7 cellular contexts compared by ENCODE assay signal in the genomic region with DNA sequence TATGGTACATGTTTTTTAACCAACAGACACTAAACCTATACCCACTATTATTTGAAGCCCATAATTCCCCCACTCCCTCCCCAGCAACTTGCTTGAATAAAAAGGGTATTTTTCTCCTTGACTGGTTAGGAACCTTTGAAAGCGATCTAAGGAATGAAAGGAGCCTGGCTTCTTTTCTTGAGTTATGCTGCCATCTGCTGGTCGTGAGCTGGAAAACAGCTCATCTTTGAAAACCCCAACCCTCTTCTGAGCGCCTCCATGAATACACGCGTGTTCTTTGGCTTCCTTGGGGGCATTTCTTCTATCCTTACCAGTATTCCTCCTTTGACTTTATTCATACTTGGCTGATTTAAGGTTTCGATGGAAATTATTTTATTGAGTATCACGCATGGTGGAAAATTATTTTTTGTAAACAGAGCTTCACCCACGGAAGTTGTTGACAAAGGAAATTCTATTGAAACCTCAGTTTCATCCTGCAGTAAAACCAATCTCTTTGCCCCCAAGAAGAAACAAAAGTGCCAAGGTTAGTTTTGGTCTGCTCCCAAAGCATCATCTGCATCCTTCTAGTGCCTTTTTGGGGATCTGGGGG.
DNase-seq lines count a peak whose midpoint lies in the region; FAIRE-seq and TF ChIP-seq lines count a peak whose summit lies in the region.

No MANE protein-coding gene starts in this region.

- H3K27ac ChIP-seq in PC-9, result no peak overlapping the region
- H3K27ac ChIP-seq in thyroid gland, result no peak overlapping the region

- BruUV-seq in PC-9 (replicated peaks; lab: Mats Ljungman, UMichigan), result no TSS peak

- H3K36me3 ChIP-seq in PC-9 (ENCODE audit: low read depth) (no peaks in the 10 kb centered on the region), thyroid gland (no peaks in the 10 kb centered on the region)

- H3F3A ChIP-seq in PC-9 (ENCODE audit: insufficient read depth, low read depth), result no peaks in the 10 kb centered on the region

- H3K4me3 ChIP-seq in PC-9 (no peak overlapping the region), fibroblast of pulmonary artery (replicated peaks; ENCODE audit: low read depth, low read length) (no peak overlapping the region), thyroid gland (replicated peaks in 1 of 3) (no peak overlapping the region)

- no peaks in the 10 kb centered on the region for H3K79me2 ChIP-seq in PC-9 (ENCODE audit: low read depth)

- 0 out of 2 replicates have a peak, but pooled peaks cover 7% of the 10 kb centered on the region for H3K9me3 ChIP-seq in PC-9 (ENCODE audit: insufficient read depth, low read depth)
- H3K9me3 ChIP-seq in thyroid gland, result no peaks in the 10 kb centered on the region

- DNase-seq in GM12891 (ENCODE audit: insufficient read length, low spot score) (peak; percentile 35), PC-9 (peak in 1 of 2 experiments; percentile 34), activated T-helper 1 cell treated with Interleukin-2 at 50 U/mL for 16 hours (ENCODE audit: low read depth) (peak; percentile 31), fibroblast of pulmonary artery (ENCODE audit: low read depth) (peak; percentile 78), nucleus accumbens (lab: John Stamatoyannopoulos, UW) (peak in 41 of 56 donors; percentile 2 to 77 (median 35)), thyroid gland (peak; percentile 46 to 57)

- H3K27me3 ChIP-seq in PC-9 (ENCODE audit: insufficient read depth, low read depth) (peaks cover 15% of the 10 kb centered on the region; the same call in 1 of the 2 replicates), thyroid gland (no peaks in the 10 kb centered on the region)

- WGBS in thyroid gland, 2 donors, result 5 to 6% methylated on average over 8 of the region's 8 CpGs

- H3K9me2 ChIP-seq in PC-9 (ENCODE audit: insufficient read depth), result no peaks in the 10 kb centered on the region

- POLR2A ChIA-PET in PC-9 (lab: Charles Lee; ENCODE audit: unreplicated experiment), result interaction anchor here (0.7 to 0.9 kb wide), 2 partner anchors 25 to 1178 kb away, joined by 4 to 25 read pairs; no protein-coding TSS in a partner anchor

- CTCF ChIA-PET in PC-9 (lab: Charles Lee), result interaction anchor here (0.6 to 2.2 kb wide), 4 partner anchors 216 to 596 kb away, joined by 3 to 10 read pairs (median 4); a partner anchor contains a TSS

- H3K4me1 ChIP-seq in PC-9 (replicated peaks; ENCODE audit: insufficient read depth), result no peaks in the 10 kb centered on the region
- no peaks in the 10 kb centered on the region for H3K4me1 ChIP-seq in thyroid gland

- peak; percentile 9 for FAIRE-seq in GM12891 (lab: Jason Lieb, UNC)

- TF ChIP-seq RAD21 in Ishikawa (IDR thresholded peaks at IDR 0.05; ENCODE audit: low read depth), result peak; percentile 85

- TF ChIP-seq POLR2A in GM12891 (IDR thresholded peaks at IDR 0.05; ENCODE audit: low read depth, low read length), result no peak
- no peak for TF ChIP-seq POLR2A in thyroid gland (IDR thresholded peaks at IDR 0.05)

- H2AFZ ChIP-seq in PC-9, result no peak overlapping the region

- H4K20me1 ChIP-seq in PC-9 (ENCODE audit: insufficient read depth), result no peaks in the 10 kb centered on the region

- TF ChIP-seq EP300 in Ishikawa (IDR thresholded peaks at IDR 0.05; ENCODE audit: borderline replicate concordance), result no peak

- TF ChIP-seq CTCF in PC-9 (conservative IDR thresholded peaks at IDR 0.05) (peak; percentile 87), fibroblast of pulmonary artery (IDR thresholded peaks at IDR 0.05; ENCODE audit: low read length, missing control alignments) (peak; percentile 74), thyroid gland (IDR thresholded peaks at IDR 0.05) (peak in 5 of 6 experiments; percentile 30 to 76 (median 73))

- intact Hi-C loops in PC-9 (cut with micrococcal nuclease; ENCODE audit: unreplicated experiment) (loop anchor here (1.0 to 5.0 kb wide), 3 partner anchors 215 to 978 kb away; no protein-coding TSS in a partner anchor), thyroid gland (cut with DNase I) (loop anchor here (2.0 to 5.0 kb wide), 2 partner anchors 215 to 314 kb away; no protein-coding TSS in a partner anchor)

- no peak overlapping the region for H3K4me2 ChIP-seq in PC-9

TF ChIP-seq in GM12891, 5 proteins besides CTCF, POLR2A, EP300 and RAD21:
- no peak for TF ChIP-seq POU2F2 (IDR thresholded peaks at IDR 0.05; ENCODE audit: low read depth, low read length)
- no peak for TF ChIP-seq PAX5 (IDR thresholded peaks at IDR 0.05; ENCODE audit: insufficient read depth, low read length, severe bottlenecking)
- no peak for TF ChIP-seq POLR2AphosphoS5 (IDR thresholded peaks at IDR 0.05; ENCODE audit: low read depth, low read length)
- no peak for TF ChIP-seq TAF1 (IDR thresholded peaks at IDR 0.05; ENCODE audit: low read depth, low read length)
- TF ChIP-seq SPI1 (IDR thresholded peaks at IDR 0.05; ENCODE audit: low read depth, low read length), result no peak
TF ChIP-seq in GM12891: peak in this region for 0.

TF ChIP-seq in Ishikawa, 13 proteins besides CTCF, POLR2A, EP300 and RAD21:
- TF ChIP-seq NFIC (IDR thresholded peaks at IDR 0.05), result no peak
- no peak for TF ChIP-seq CEBPB (IDR thresholded peaks at IDR 0.05)
- no peak for TF ChIP-seq FOXM1 (IDR thresholded peaks at IDR 0.05; ENCODE audit: borderline replicate concordance, low read depth)
- TF ChIP-seq, protein P1, sequence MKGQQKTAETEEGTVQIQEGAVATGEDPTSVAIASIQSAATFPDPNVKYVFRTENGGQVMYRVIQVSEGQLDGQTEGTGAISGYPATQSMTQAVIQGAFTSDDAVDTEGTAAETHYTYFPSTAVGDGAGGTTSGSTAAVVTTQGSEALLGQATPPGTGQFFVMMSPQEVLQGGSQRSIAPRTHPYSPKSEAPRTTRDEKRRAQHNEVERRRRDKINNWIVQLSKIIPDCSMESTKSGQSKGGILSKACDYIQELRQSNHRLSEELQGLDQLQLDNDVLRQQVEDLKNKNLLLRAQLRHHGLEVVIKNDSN (IDR thresholded peaks at IDR 0.05), result no peak
- no peak for TF ChIP-seq CREB1 (IDR thresholded peaks at IDR 0.05; ENCODE audit: low read depth)
- TF ChIP-seq TCF12 (IDR thresholded peaks at IDR 0.05; ENCODE audit: low read depth), result no peak
- TF ChIP-seq YY1 (IDR thresholded peaks at IDR 0.05; ENCODE audit: low read depth), result no peak
- TF ChIP-seq, protein P2, sequence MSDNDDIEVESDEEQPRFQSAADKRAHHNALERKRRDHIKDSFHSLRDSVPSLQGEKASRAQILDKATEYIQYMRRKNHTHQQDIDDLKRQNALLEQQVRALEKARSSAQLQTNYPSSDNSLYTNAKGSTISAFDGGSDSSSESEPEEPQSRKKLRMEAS (IDR thresholded peaks at IDR 0.05), result no peak
- no peak for TF ChIP-seq ZBTB7A (IDR thresholded peaks at IDR 0.05; ENCODE audit: low read depth)
- TF ChIP-seq TEAD4 (IDR thresholded peaks at IDR 0.05), result no peak
- no peak for TF ChIP-seq EGR1 (IDR thresholded peaks at IDR 0.05)
- no peak for TF ChIP-seq TAF1 (IDR thresholded peaks at IDR 0.05; ENCODE audit: low read depth)
- TF ChIP-seq, protein P3, sequence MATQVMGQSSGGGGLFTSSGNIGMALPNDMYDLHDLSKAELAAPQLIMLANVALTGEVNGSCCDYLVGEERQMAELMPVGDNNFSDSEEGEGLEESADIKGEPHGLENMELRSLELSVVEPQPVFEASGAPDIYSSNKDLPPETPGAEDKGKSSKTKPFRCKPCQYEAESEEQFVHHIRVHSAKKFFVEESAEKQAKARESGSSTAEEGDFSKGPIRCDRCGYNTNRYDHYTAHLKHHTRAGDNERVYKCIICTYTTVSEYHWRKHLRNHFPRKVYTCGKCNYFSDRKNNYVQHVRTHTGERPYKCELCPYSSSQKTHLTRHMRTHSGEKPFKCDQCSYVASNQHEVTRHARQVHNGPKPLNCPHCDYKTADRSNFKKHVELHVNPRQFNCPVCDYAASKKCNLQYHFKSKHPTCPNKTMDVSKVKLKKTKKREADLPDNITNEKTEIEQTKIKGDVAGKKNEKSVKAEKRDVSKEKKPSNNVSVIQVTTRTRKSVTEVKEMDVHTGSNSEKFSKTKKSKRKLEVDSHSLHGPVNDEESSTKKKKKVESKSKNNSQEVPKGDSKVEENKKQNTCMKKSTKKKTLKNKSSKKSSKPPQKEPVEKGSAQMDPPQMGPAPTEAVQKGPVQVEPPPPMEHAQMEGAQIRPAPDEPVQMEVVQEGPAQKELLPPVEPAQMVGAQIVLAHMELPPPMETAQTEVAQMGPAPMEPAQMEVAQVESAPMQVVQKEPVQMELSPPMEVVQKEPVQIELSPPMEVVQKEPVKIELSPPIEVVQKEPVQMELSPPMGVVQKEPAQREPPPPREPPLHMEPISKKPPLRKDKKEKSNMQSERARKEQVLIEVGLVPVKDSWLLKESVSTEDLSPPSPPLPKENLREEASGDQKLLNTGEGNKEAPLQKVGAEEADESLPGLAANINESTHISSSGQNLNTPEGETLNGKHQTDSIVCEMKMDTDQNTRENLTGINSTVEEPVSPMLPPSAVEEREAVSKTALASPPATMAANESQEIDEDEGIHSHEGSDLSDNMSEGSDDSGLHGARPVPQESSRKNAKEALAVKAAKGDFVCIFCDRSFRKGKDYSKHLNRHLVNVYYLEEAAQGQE (IDR thresholded peaks at IDR 0.05; ENCODE audit: low read depth), result no peak
TF ChIP-seq in Ishikawa: peak in this region for 0.
